Comparison of ENCODE assay signal across 1 cellular context in genomic region chr5:141617682-141618029, GRCh38.
TF ChIP-seq lines count a peak whose summit lies in the region.

No MANE protein-coding gene starts in this region.

TF ChIP-seq in GM23338, 12 proteins besides CTCF, POLR2A, EP300 and RAD21 (continued from another document):
- TF ChIP-seq ZNF462 (CRISPR knock-in tag; IDR thresholded peaks at IDR 0.05): no peak
- TF ChIP-seq ZNF331 (CRISPR knock-in tag; IDR thresholded peaks at IDR 0.05; ENCODE audit: low read depth): no peak
- TF ChIP-seq NANOG (IDR thresholded peaks at IDR 0.05; ENCODE audit: borderline replicate concordance): no peak
- no peak for TF ChIP-seq JUNB (IDR thresholded peaks at IDR 0.05; ENCODE audit: unreplicated experiment)
- no peak for TF ChIP-seq EZH2phosphoT487 (IDR thresholded peaks at IDR 0.05; ENCODE audit: unreplicated experiment)
- TF ChIP-seq REST (IDR thresholded peaks at IDR 0.05; ENCODE audit: unreplicated experiment): no peak
TF ChIP-seq in GM23338: peak in this region for 0.
